8 cellular contexts compared by ENCODE assay signal in genomic region chr3:120160050-120160449, GRCh38.
A peak's percentile ranks its signal among the peaks of the same experiment; 100 is the strongest.
DNase-seq lines count a peak whose midpoint lies in the region; ATAC-seq and TF ChIP-seq lines count a peak whose summit lies in the region.

No MANE protein-coding gene starts in this region.

- peak; percentile 87 for ATAC-seq in omental fat pad (ENCODE audit: low FRiP score)

- TF ChIP-seq CTCF in epithelial cell of proximal tubule (conservative IDR thresholded peaks at IDR 0.05; ENCODE audit: low read depth, low read length), result no peak
- TF ChIP-seq CTCF in omental fat pad (IDR thresholded peaks at IDR 0.05), result no peak
- TF ChIP-seq CTCF in GM10248 (IDR thresholded peaks at IDR 0.05; ENCODE audit: control extremely low read depth, extremely low read depth, low read depth, missing control alignments), result no peak

- no peak overlapping the region for H3K4me3 ChIP-seq in epithelial cell of proximal tubule (ENCODE audit: low read depth, low read length)

- CTCF ChIA-PET in GM10248 (lab: Yijun Ruan, JAX), result interaction anchor here (1.2 to 2.4 kb wide), 5 partner anchors 9 to 20 kb away, joined by 3 to 7 read pairs (median 6); no protein-coding TSS in a partner anchor

- DNase-seq in DMS 273 (lab: John Stamatoyannopoulos, UW; ENCODE audit: unreplicated experiment) (peak; percentile 82), NCI-H226 (peak; percentile 90), epithelial cell of proximal tubule (ENCODE audit: low read depth) (peak; percentile 96), omental fat pad (ENCODE audit: low spot score) (no peak), CD1c-positive myeloid dendritic cell (ENCODE audit: extremely low spot score) (no peak), GM10248 (ENCODE audit: extremely low spot score) (no peak), NOMO-1 (lab: John Stamatoyannopoulos, UW; ENCODE audit: unreplicated experiment in 2 of 2) (no peak), NCI-H2081 (lab: John Stamatoyannopoulos, UW) (no peak)

- POLR2A ChIA-PET in GM10248 (lab: Yijun Ruan, JAX), result no interaction called here

Comparison
In these comparisons a context has a peak if more than half of its experiments do, and no peak if none do; other contexts are left out.
1. DNase-seq: peak in DMS 273 (single experiment), NCI-H226 (single experiment) and epithelial cell of proximal tubule (single experiment); none in omental fat pad (single experiment), CD1c-positive myeloid dendritic cell (single experiment), GM10248 (single experiment), NOMO-1 (0 of 2) and NCI-H2081 (0 of 2).